13 cellular contexts compared by ENCODE assay signal in genomic region chr6:169906004-169906740, GRCh38.
DNase-seq lines count a peak whose midpoint lies in the region; ATAC-seq, FAIRE-seq and TF ChIP-seq lines count a peak whose summit lies in the region.
"Had no signal": no experiment of that assay in that cellular context is flagged by ENCODE, and none has a peak within 500 bp of the region (broad histone marks: within the 10 kb centered on the region; RNA-seq: fewer than 3 reads in every experiment).

No MANE protein-coding gene starts in this region.

- H3K79me2 ChIP-seq in mesendoderm (ENCODE audit: control insufficient read depth, insufficient read depth, low read length), result no peaks in the 10 kb centered on the region

- no peak overlapping the region for H4K8ac ChIP-seq in mesendoderm (ENCODE audit: low read depth, low read length)

- no peaks in the 10 kb centered on the region for H3K27me3 ChIP-seq in mesendoderm (ENCODE audit: insufficient read depth, low read length, poor library complexity)

- no peak overlapping the region for H2BK5ac ChIP-seq in mesendoderm (ENCODE audit: low read length)

- no peak overlapping the region for H3K4me3 Mint-ChIP-seq in stimulated activated naive B cell treated with anti-CD40 and anti-IgM and Interleukin-4, amounts not matched to agents 10 μg/mL and 1 μg/mL and 100 μg/mL, for 72 hours

- no peak overlapping the region for H3K9ac ChIP-seq in mesendoderm (ENCODE audit: low read length)

- no peaks in the 10 kb centered on the region for H3K4me1 ChIP-seq in mesendoderm (ENCODE audit: control insufficient read depth, low read depth, low read length)
- H3K4me1 ChIP-seq: Caco-2 had no signal

- H3K4me3 ChIP-seq in mesendoderm (ENCODE audit: low read length), result no peak overlapping the region

- H3K18ac ChIP-seq in mesendoderm (ENCODE audit: low read length), result no peak overlapping the region

- no peak for TF ChIP-seq RAD21 in Ishikawa (IDR thresholded peaks at IDR 0.05; ENCODE audit: low read depth)

- TF ChIP-seq CTCF in GM10266 (IDR thresholded peaks at IDR 0.05; ENCODE audit: control insufficient read depth, insufficient read depth, low read depth, missing control alignments), result no peak

- peak overlapping the region; percentile 16 for H3K23ac ChIP-seq in mesendoderm (ENCODE audit: low read length)

- H3K27ac Mint-ChIP-seq in stimulated activated naive B cell treated with anti-CD40 and anti-IgM and Interleukin-4, amounts not matched to agents 10 μg/mL and 1 μg/mL and 100 μg/mL, for 72 hours, result peak overlapping the region; percentile 47

- no peak overlapping the region for H3K4ac ChIP-seq in mesendoderm (ENCODE audit: low read depth, low read length)

- peaks cover 0 to 3% of the 10 kb centered on the region in 2 donors for H3K36me3 Mint-ChIP-seq in stimulated activated naive B cell treated with anti-CD40 and anti-IgM and Interleukin-4, amounts not matched to agents 10 μg/mL and 1 μg/mL and 100 μg/mL, for 72 hours

- H3K56ac ChIP-seq in mesendoderm (ENCODE audit: low read length), result no peak overlapping the region

- H3K27me3 Mint-ChIP-seq in stimulated activated naive B cell treated with anti-CD40 and anti-IgM and Interleukin-4, amounts not matched to agents 10 μg/mL and 1 μg/mL and 100 μg/mL, for 72 hours, result peaks cover 0 to 11% of the 10 kb centered on the region in 2 donors

- no peak overlapping the region for H2BK15ac ChIP-seq in mesendoderm (replicated peaks; ENCODE audit: low read depth)

- no peaks in the 10 kb centered on the region for H3K36me3 ChIP-seq in mesendoderm (ENCODE audit: control insufficient read depth, insufficient read depth, low read length)

- H3K79me1 ChIP-seq in mesendoderm (ENCODE audit: low read length), result no peaks in the 10 kb centered on the region

- no peak for FAIRE-seq in H54 (lab: Jason Lieb, UNC)
- FAIRE-seq: GM18507 had no signal

- no peak for TF ChIP-seq EP300 in Ishikawa (IDR thresholded peaks at IDR 0.05; ENCODE audit: borderline replicate concordance)

- no peak overlapping the region for H2AK5ac ChIP-seq in mesendoderm (ENCODE audit: low read length)

- no CpG with 5 or more reads among the region's 25 CpGs for WGBS in mesendoderm (ENCODE audit: extremely low coverage, insufficient coverage, low lambda C conversion rate)

- no peak for TF ChIP-seq POLR2A in H54 (IDR thresholded peaks at IDR 0.05; ENCODE audit: low read depth, low read length)

- no peak overlapping the region for H2BK120ac ChIP-seq in mesendoderm (ENCODE audit: low read depth, low read length)

- no peak overlapping the region for H3K4me2 ChIP-seq in mesendoderm (ENCODE audit: low read length)

- no peak overlapping the region for H3K27ac ChIP-seq in mesendoderm (ENCODE audit: low read depth, low read length)

- H3K4me1 Mint-ChIP-seq in stimulated activated naive B cell treated with anti-CD40 and anti-IgM and Interleukin-4, amounts not matched to agents 10 μg/mL and 1 μg/mL and 100 μg/mL, for 72 hours, result peaks cover 6 to 11% of the 10 kb centered on the region in 2 donors

- peaks cover 3 to 4% of the 10 kb centered on the region in 2 donors for H3K9me3 Mint-ChIP-seq in stimulated activated naive B cell treated with anti-CD40 and anti-IgM and Interleukin-4, amounts not matched to agents 10 μg/mL and 1 μg/mL and 100 μg/mL, for 72 hours

- peak; percentile 65 to 78 for ATAC-seq in stimulated activated naive B cell treated with anti-CD40 and anti-IgM and Interleukin-4, amounts not matched to agents 10 μg/mL and 1 μg/mL and 100 μg/mL, for 72 hours (replicated peaks)

- DNase-seq in dermis blood vessel endothelial cell (peak; percentile 25), mesendoderm (no peak), GM10266 (ENCODE audit: extremely low spot score) (no peak), H54 (ENCODE audit: insufficient read length, low spot score) (no peak), NCI-H2029 (lab: John Stamatoyannopoulos, UW) (no peak)
- no peak for DNase-seq in stimulated activated naive B cell treated with anti-CD40 and anti-IgM and Interleukin-4, amounts not matched to agents 10 μg/mL and 1 μg/mL and 100 μg/mL, for 72 hours
- DNase-seq: Caco-2, HCEC 1CT, NCI-H1436 treated with DMSO at 0.1 percent for 48 hours, NCI-H446, PC-3 had no signal

- no peak overlapping the region for H4K5ac ChIP-seq in mesendoderm (ENCODE audit: low read length)

TF ChIP-seq in Ishikawa, 13 proteins besides CTCF, POLR2A, EP300 and RAD21:
- TF ChIP-seq REST (IDR thresholded peaks at IDR 0.05; ENCODE audit: low read depth) (0 out of 2 replicates have a peak, but pooled peaks have one; percentile 18), TAF1 (IDR thresholded peaks at IDR 0.05; ENCODE audit: low read depth) (no peak)
